In genomic region chr4:75895744-75896314, GRCh38 we compare ENCODE assay signal across 8 cellular contexts. TPM values are rescaled to one million over a fixed set of nuclear protein-coding genes. Genes with fewer than 3 reads are reported as not detected.
DNase-seq lines count a peak whose midpoint lies in the region; ATAC-seq, FAIRE-seq and TF ChIP-seq lines count a peak whose summit lies in the region.

No MANE protein-coding gene starts in this region.

- peaks cover 3% of the 10 kb centered on the region for H3K27me3 Mint-ChIP-seq in astrocyte (ENCODE audit: low read depth, unreplicated experiment)

- H3K4me3 Mint-ChIP-seq in astrocyte (ENCODE audit: unreplicated experiment) = no peak overlapping the region

- no peaks in the 10 kb centered on the region for H3K4me1 ChIP-seq in astrocyte (ENCODE audit: insufficient read depth, low read length)

- peak; percentile 24 for DNase-seq in AG10803 (ENCODE audit: low read depth)
- peak; percentile 4 for DNase-seq in MV-4-11 (lab: John Stamatoyannopoulos, UW)
- no peak for DNase-seq in astrocyte (ENCODE audit: low read depth)
- no peak for DNase-seq in left lobe of liver (ENCODE audit: low spot score)
- DNase-seq in DMS79 (lab: John Stamatoyannopoulos, UW) = no peak
- no peak for DNase-seq in activated gamma-delta T cell (lab: John Stamatoyannopoulos, UW)

- no peaks in the 10 kb centered on the region for H3K79me2 ChIP-seq in astrocyte (ENCODE audit: insufficient read depth, low read length)

- H3K27ac Mint-ChIP-seq in astrocyte (ENCODE audit: unreplicated experiment) = no peak overlapping the region

- peak; percentile 67 for TF ChIP-seq CTCF in AG10803 (conservative IDR thresholded peaks at IDR 0.05; ENCODE audit: low read length)
- TF ChIP-seq CTCF in GM12874 (IDR thresholded peaks at IDR 0.05; ENCODE audit: insufficient read depth, low read depth, low read length) = peak; percentile 63; the same call in 1 of the 2 replicates
- peak; percentile 51 for TF ChIP-seq CTCF in astrocyte (IDR thresholded peaks at IDR 0.05; ENCODE audit: insufficient read depth, low read depth, low read length)

- H3K36me3 ChIP-seq in astrocyte (ENCODE audit: insufficient read depth, low read length) = no peaks in the 10 kb centered on the region

- no peaks in the 10 kb centered on the region for H3K9me3 ChIP-seq in astrocyte (ENCODE audit: insufficient read depth, low read depth, low read length)

- FAIRE-seq in astrocyte (lab: Jason Lieb, UNC) = peak; percentile 41

- H3K4me2 ChIP-seq in astrocyte (ENCODE audit: low read length) = no peak overlapping the region

- H3K27me3 ChIP-seq in astrocyte (ENCODE audit: insufficient read depth, low read length) = no peaks in the 10 kb centered on the region

- H3K27ac ChIP-seq in astrocyte (ENCODE audit: low read depth, low read length) = no peak overlapping the region

- peaks cover 7% of the 10 kb centered on the region for H3K9me3 Mint-ChIP-seq in astrocyte (ENCODE audit: unreplicated experiment)

- ATAC-seq in left lobe of liver (peak; percentile 98), HG02840 (IDR thresholded peaks at IDR 0.05; ENCODE audit: low FRiP score, unreplicated experiment) (no peak)

- H3K9ac ChIP-seq in astrocyte (ENCODE audit: low read length) = no peak overlapping the region

- H2AFZ ChIP-seq in astrocyte (ENCODE audit: low read depth, low read length) = no peak overlapping the region

- no peaks in the 10 kb centered on the region for H3K36me3 Mint-ChIP-seq in astrocyte (ENCODE audit: low read depth, unreplicated experiment)

- no peaks in the 10 kb centered on the region for H4K20me1 ChIP-seq in astrocyte (ENCODE audit: insufficient read depth, low read length)

- H3K4me3 ChIP-seq in AG10803 (ENCODE audit: low read length) (no peak overlapping the region), astrocyte (ENCODE audit: insufficient read depth, low read depth, low read length) (no peak overlapping the region)

- no peaks in the 10 kb centered on the region for H3K4me1 Mint-ChIP-seq in astrocyte (ENCODE audit: low read depth, unreplicated experiment)

RNA-seq across cellular contexts. Expression of gene PPEF2, which starts 6.4 kb away (rescaled TPM):
- not detected in 2 replicates for total RNA-seq in astrocyte
- 0.05 TPM for total RNA-seq in left lobe of liver

RNA-seq across cellular contexts. Expression of gene NAAA, which starts 45.0 kb away (rescaled TPM):
- total RNA-seq in astrocyte (13.5 and 15.9 TPM in 2 replicates), left lobe of liver (33.2 TPM)

Comparison
In these comparisons a context has a peak if more than half of its experiments do, and no peak if none do; other contexts are left out.
1. DNase-seq: peak in AG10803 (single experiment) and MV-4-11 (single experiment); none in astrocyte (single experiment), left lobe of liver (single experiment), DMS79 (single experiment) and activated gamma-delta T cell (single experiment).
2. Peak in every context shown above with its lines, with median percentiles within 50 percentile points of each other: CTCF ChIP-seq.